1 cellular context compared by ENCODE assay signal in genomic region chr9:130732793-130733221, GRCh38.
TF ChIP-seq lines count a peak whose summit lies in the region.

No MANE protein-coding gene starts in this region.

TF ChIP-seq in K562, 482 proteins besides CTCF, POLR2A, EP300 and RAD21 (continued from another document):
- TF ChIP-seq TFE3 (CRISPR knock-in tag; IDR thresholded peaks at IDR 0.05) (no peak), ZFPM2 (CRISPR knock-in tag; IDR thresholded peaks at IDR 0.05) (no peak)
TF ChIP-seq in K562: peak in this region for 0.
